Comparison of ENCODE assay signal across 22 cellular contexts in genomic region chr17:69042308-69042707, GRCh38. TPM values are rescaled to one million over a fixed set of nuclear protein-coding genes. Genes with fewer than 3 reads are reported as not detected.
DNase-seq lines count a peak whose midpoint lies in the region; ATAC-seq, FAIRE-seq and TF ChIP-seq lines count a peak whose summit lies in the region.
"Had no signal": no experiment of that assay in that cellular context is flagged by ENCODE, and none has a peak within 500 bp of the region (broad histone marks: within the 10 kb centered on the region; RNA-seq: fewer than 3 reads in every experiment).

No MANE protein-coding gene starts in this region.

- no peaks in the 10 kb centered on the region; the same call in 1 of the 2 replicates for H3K9me2 ChIP-seq in PC-9 (ENCODE audit: insufficient read depth)
- no peaks in the 10 kb centered on the region for H3K9me2 ChIP-seq in hepatocyte (replicated peaks; ENCODE audit: insufficient read depth)

- H2AFZ ChIP-seq in PC-9 (peak overlapping the region; percentile 64; the same call in 1 of the 2 replicates), hepatocyte (no peak overlapping the region)

- H3K27me3 ChIP-seq in PC-9 (ENCODE audit: insufficient read depth, low read depth): no peaks in the 10 kb centered on the region
- no peaks in the 10 kb centered on the region for H3K27me3 ChIP-seq in hepatocyte
- H3K27me3 ChIP-seq: BE2C, Peyer's patch had no signal

- H3K79me2 ChIP-seq in PC-9 (ENCODE audit: low read depth) (no peaks in the 10 kb centered on the region), hepatocyte (no peaks in the 10 kb centered on the region)

- H3K4me2 ChIP-seq in PC-9 (no peak overlapping the region), hepatocyte (peak overlapping the region; percentile 38)
- H3K4me2 ChIP-seq: SK-N-SH had no signal

- 69% methylated on average over 5 of the region's 5 CpGs for WGBS in hepatocyte (ENCODE audit: low lambda C conversion rate, missing lambda C conversion rate)

- ATAC-seq in GM18498 (IDR thresholded peaks at IDR 0.05; ENCODE audit: unreplicated experiment): no peak
- ATAC-seq in HG02970 (IDR thresholded peaks at IDR 0.05; ENCODE audit: low FRiP score, unreplicated experiment): no peak
- ATAC-seq in HG02981 (IDR thresholded peaks at IDR 0.05; ENCODE audit: unreplicated experiment): no peak

- POLR2A ChIA-PET in PC-9 (lab: Charles Lee; ENCODE audit: unreplicated experiment): no interaction called here

- no peak for FAIRE-seq in frontal cortex (lab: Jason Lieb, UNC)
- FAIRE-seq: GM18507, H54 had no signal

- CTCF ChIA-PET in PC-9 (lab: Charles Lee): no interaction called here

- BruUV-seq in PC-9 (replicated peaks; lab: Mats Ljungman, UMichigan): no TSS peak

- H3K27ac ChIP-seq in PC-9 (no peak overlapping the region), hepatocyte (peak overlapping the region; percentile 30)
- H3K27ac ChIP-seq: 22Rv1, Peyer's patch had no signal

- H3K9me3 ChIP-seq in PC-9 (ENCODE audit: insufficient read depth, low read depth): peaks cover 7% of the 10 kb centered on the region; the same call in 1 of the 2 replicates
- H3K9me3 ChIP-seq in hepatocyte (ENCODE audit: low read depth): no peaks in the 10 kb centered on the region
- H3K9me3 ChIP-seq: BE2C, Peyer's patch, SK-N-SH had no signal

- H4K20me1 ChIP-seq in PC-9 (ENCODE audit: insufficient read depth): no peaks in the 10 kb centered on the region
- no peaks in the 10 kb centered on the region for H4K20me1 ChIP-seq in hepatocyte (ENCODE audit: insufficient read depth, poor library complexity, severe bottlenecking)

- DNase-seq in DMS53 (lab: John Stamatoyannopoulos, UW) (peak; percentile 12), DMS53 treated with DMSO at 0.1 percent for 48 hours (lab: John Stamatoyannopoulos, UW; ENCODE audit: unreplicated experiment) (no peak), PC-9 (no peak), hepatocyte (ENCODE audit: low spot score) (peak; percentile 7), frontal cortex (ENCODE audit: low spot score in 2 of 2) (no peak)
- DNase-seq: ACHN; BE2C; Calu3; CD8-positive, alpha-beta memory T cell; Kasumi-1; NCI-H1105 treated with DMSO at 0.1 percent for 48 hours; NCI-H2029 treated with DMSO at 0.1 percent for 48 hours; NCI-H526 treated with DMSO at 0.1 percent for 48 hours; Peyer's patch; SIG-M5; SK-N-SH had no signal

- H3K36me3 ChIP-seq in PC-9 (ENCODE audit: low read depth) (no peaks in the 10 kb centered on the region), hepatocyte (replicated peaks; ENCODE audit: insufficient read depth, low read depth) (no peaks in the 10 kb centered on the region)
- H3K36me3 ChIP-seq: BE2C, Peyer's patch had no signal

- H3K4me1 ChIP-seq in PC-9 (replicated peaks; ENCODE audit: insufficient read depth) (peaks cover 15% of the 10 kb centered on the region), hepatocyte (ENCODE audit: insufficient read depth) (peaks cover 6% of the 10 kb centered on the region)
- H3K4me1 ChIP-seq: BE2C, Peyer's patch had no signal

- TF ChIP-seq CTCF in PC-9 (conservative IDR thresholded peaks at IDR 0.05) (no peak), hepatocyte (IDR thresholded peaks at IDR 0.05; ENCODE audit: poor library complexity) (no peak)

- H3K4me3 ChIP-seq in PC-9: no peak overlapping the region
- no peak overlapping the region for H3K4me3 ChIP-seq in hepatocyte
- H3K4me3 ChIP-seq: Peyer's patch had no signal

- peaks cover 5% of the 10 kb centered on the region; the same call in 1 of the 2 replicates for H3F3A ChIP-seq in PC-9 (ENCODE audit: insufficient read depth, low read depth)

- intact Hi-C loops in PC-9 (cut with micrococcal nuclease; ENCODE audit: unreplicated experiment): loop anchor here (10.0 kb wide), 1 partner anchor 172 kb away; no protein-coding TSS in a partner anchor

RNA-seq across cellular contexts. Expression of gene ABCA9, which starts 18.4 kb away (rescaled TPM):
- total RNA-seq in PC-9 (2021) (not detected in 2 replicates), hepatocyte (0.60 and 6.6 TPM in 2 replicates), frontal cortex (5.7 TPM)
- polyA plus RNA-seq in hepatocyte: 0.34 and 1.4 TPM in 2 replicates
- total RNA-seq: Calu3; CD8-positive, alpha-beta memory T cell had no signal
- polyA plus RNA-seq: CD8-positive, alpha-beta memory T cell had no signal

Comparison
In these comparisons a context has a peak if more than half of its experiments do, and no peak if none do; other contexts are left out.
1. DNase-seq: peak in DMS53 (single experiment) and hepatocyte (single experiment); none in DMS53 treated with DMSO at 0.1 percent for 48 hours (single experiment), PC-9 (0 of 2) and frontal cortex (0 of 2).